In the genomic region with DNA sequence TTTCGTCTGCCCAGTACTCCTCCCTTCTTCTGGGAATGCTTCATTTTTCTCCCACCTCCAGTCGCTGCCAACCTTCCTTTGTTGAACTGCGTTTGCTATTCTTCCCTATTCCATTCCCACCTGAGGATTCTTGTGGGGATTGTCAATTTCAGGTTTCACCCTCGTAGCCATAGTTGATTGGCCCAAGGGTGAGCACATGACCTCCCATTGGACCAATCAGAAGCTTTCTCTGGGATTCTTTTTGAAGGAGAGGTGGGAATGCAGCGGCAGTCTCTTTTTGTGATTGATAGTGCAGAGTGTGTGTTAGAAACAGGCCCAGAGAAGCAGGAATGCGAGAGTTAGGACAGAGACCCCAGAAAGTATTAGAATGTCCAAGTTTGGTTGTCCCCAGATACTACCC, we compare ENCODE assay signal across 32 cellular contexts. TPM values are rescaled to one million over a fixed set of nuclear protein-coding genes. Genes with fewer than 3 reads are reported as not detected.
"Had no signal": no experiment of that assay in that cellular context is flagged by ENCODE, and none has a peak within 500 bp of the region (broad histone marks: within the 10 kb centered on the region; RNA-seq: fewer than 3 reads in every experiment).

No MANE protein-coding gene starts in this region.

- H3K27me3 ChIP-seq: adrenal gland, SJSA1 had no signal

- H3K36me3 ChIP-seq: adrenal gland, breast epithelium, MG63, SJSA1 had no signal

- H3K9me3 ChIP-seq: adrenal gland, breast epithelium, SJSA1 had no signal

- H3K4me3 ChIP-seq: adrenal gland, breast epithelium, MG63, SJSA1 had no signal

- H3K27me3 Mint-ChIP-seq: activated CD4-positive, alpha-beta T cell treated with anti-CD3 and anti-CD28 coated beads, Interleukin-2, amount 10 ng/mL, durations not matched to agents 7 days and 5 days had no signal

- H3K4me1 ChIP-seq: adrenal gland, breast epithelium, SJSA1 had no signal

- H3K27ac Mint-ChIP-seq: activated B cell treated with CpG ODN at 0.5 μM for 24 hours; activated CD4-positive, alpha-beta memory T cell treated with anti-CD3 and anti-CD28 coated beads for 36 hours; activated CD4-positive, alpha-beta T cell treated with anti-CD3 and anti-CD28 coated beads, Interleukin-2, amount 10 ng/mL, durations not matched to agents 7 days and 5 days; activated naive CD4-positive, alpha-beta T cell treated with anti-CD3 and anti-CD28 coated beads for 36 hours; activated naive CD8-positive, alpha-beta T cell treated with anti-CD3 and anti-CD28 coated beads, Interleukin-2, amount 10 ng/mL, durations not matched to agents 7 days and 5 days; activated T-helper 17 cell treated with anti-CD3 and anti-CD28 coated beads, Interleukin-2, amount 50 U/mL, for 72 hours; T-helper 1 cell treated with Interleukin-12 subunit alpha and Interleukin-12 subunit beta and Interleukin-4 antibody, amounts not matched to agents 30 μg/mL and 1 μg/mL, for 36 hours had no signal

- DNase-seq: activated B cell treated with CpG ODN at 0.5 μM for 24 hours; activated CD4-positive, alpha-beta memory T cell treated with anti-CD3 and anti-CD28 coated beads for 36 hours; activated CD4-positive, alpha-beta T cell treated with anti-CD3 and anti-CD28 coated beads for 1 hour; activated CD4-positive, alpha-beta T cell treated with anti-CD3 and anti-CD28 coated beads, Interleukin-2, amount 10 ng/mL, durations not matched to agents 7 days and 5 days; activated gamma-delta T cell; activated naive CD4-positive, alpha-beta T cell treated with anti-CD3 and anti-CD28 coated beads for 36 hours; activated naive CD8-positive, alpha-beta T cell treated with anti-CD3 and anti-CD28 coated beads, Interleukin-2, amount 10 ng/mL, durations not matched to agents 7 days and 5 days; activated T-cell treated with anti-CD3 and anti-CD28 coated beads for 4 hours; activated T-cell treated with anti-CD3 and anti-CD28 coated beads, Interleukin-2, amount 50 U/mL, for 48 hours; adrenal gland; aorta; caudate nucleus; MG63; MV-4-11; NCI-H1092 treated with DMSO at 0.1 percent for 48 hours; NCI-H1417 treated with DMSO at 0.1 percent for 48 hours; NCI-H1694; NCI-H2029 treated with DMSO at 0.1 percent for 48 hours; NCI-H345; NCI-H510A; NCI-H526 treated with DMSO at 0.1 percent for 48 hours; NCI-H82; OCI-M1; RPMI8226 had no signal

- ATAC-seq: activated T-helper 17 cell treated with anti-CD3 and anti-CD28 coated beads, Interleukin-2, amount 50 U/mL, for 72 hours; Panc1; Right ventricle myocardium inferior; SK-N-SH treated with all-trans-retinoic acid at 6 μM for 48 hours had no signal

- H3K9me3 Mint-ChIP-seq: activated CD4-positive, alpha-beta memory T cell treated with anti-CD3 and anti-CD28 coated beads for 36 hours; activated CD4-positive, alpha-beta T cell treated with anti-CD3 and anti-CD28 coated beads, Interleukin-2, amount 10 ng/mL, durations not matched to agents 7 days and 5 days; activated naive CD4-positive, alpha-beta T cell treated with anti-CD3 and anti-CD28 coated beads for 36 hours; activated naive CD8-positive, alpha-beta T cell treated with anti-CD3 and anti-CD28 coated beads, Interleukin-2, amount 10 ng/mL, durations not matched to agents 7 days and 5 days; activated T-helper 17 cell treated with anti-CD3 and anti-CD28 coated beads, Interleukin-2, amount 50 U/mL, for 72 hours; T-helper 1 cell treated with Interleukin-12 subunit alpha and Interleukin-12 subunit beta and Interleukin-4 antibody, amounts not matched to agents 30 μg/mL and 1 μg/mL, for 36 hours had no signal

- H3K4me1 Mint-ChIP-seq: activated B cell treated with CpG ODN at 0.5 μM for 24 hours; activated CD4-positive, alpha-beta T cell treated with anti-CD3 and anti-CD28 coated beads, Interleukin-2, amount 10 ng/mL, durations not matched to agents 7 days and 5 days; activated naive CD8-positive, alpha-beta T cell treated with anti-CD3 and anti-CD28 coated beads, Interleukin-2, amount 10 ng/mL, durations not matched to agents 7 days and 5 days; activated T-helper 17 cell treated with anti-CD3 and anti-CD28 coated beads, Interleukin-2, amount 50 U/mL, for 72 hours had no signal

- H3K4me3 Mint-ChIP-seq: activated B cell treated with CpG ODN at 0.5 μM for 24 hours; activated CD4-positive, alpha-beta memory T cell treated with anti-CD3 and anti-CD28 coated beads for 36 hours; activated CD4-positive, alpha-beta T cell treated with anti-CD3 and anti-CD28 coated beads, Interleukin-2, amount 10 ng/mL, durations not matched to agents 7 days and 5 days; activated naive CD4-positive, alpha-beta T cell treated with anti-CD3 and anti-CD28 coated beads for 36 hours; activated naive CD8-positive, alpha-beta T cell treated with anti-CD3 and anti-CD28 coated beads, Interleukin-2, amount 10 ng/mL, durations not matched to agents 7 days and 5 days; activated T-helper 17 cell treated with anti-CD3 and anti-CD28 coated beads, Interleukin-2, amount 50 U/mL, for 72 hours; T-helper 1 cell treated with Interleukin-12 subunit alpha and Interleukin-12 subunit beta and Interleukin-4 antibody, amounts not matched to agents 30 μg/mL and 1 μg/mL, for 36 hours had no signal

- H3K36me3 Mint-ChIP-seq: activated CD4-positive, alpha-beta memory T cell treated with anti-CD3 and anti-CD28 coated beads for 36 hours; activated naive CD8-positive, alpha-beta T cell treated with anti-CD3 and anti-CD28 coated beads, Interleukin-2, amount 10 ng/mL, durations not matched to agents 7 days and 5 days had no signal

- H3K27ac ChIP-seq: adrenal gland, breast epithelium, SJSA1 had no signal

RNA-seq across cellular contexts. Expression of a gene that starts 49.1 kb away (rescaled TPM):
- total RNA-seq: activated CD4-positive, alpha-beta memory T cell treated with anti-CD3 and anti-CD28 coated beads for 36 hours; activated CD8-positive, alpha-beta memory T cell treated with anti-CD3 and anti-CD28 coated beads for 36 hours; activated T-helper 17 cell treated with anti-CD3 and anti-CD28 coated beads, Interleukin-2, amount 50 U/mL, for 72 hours had no signal
